ENCODE assay signal across 12 cellular contexts in the genomic region with DNA sequence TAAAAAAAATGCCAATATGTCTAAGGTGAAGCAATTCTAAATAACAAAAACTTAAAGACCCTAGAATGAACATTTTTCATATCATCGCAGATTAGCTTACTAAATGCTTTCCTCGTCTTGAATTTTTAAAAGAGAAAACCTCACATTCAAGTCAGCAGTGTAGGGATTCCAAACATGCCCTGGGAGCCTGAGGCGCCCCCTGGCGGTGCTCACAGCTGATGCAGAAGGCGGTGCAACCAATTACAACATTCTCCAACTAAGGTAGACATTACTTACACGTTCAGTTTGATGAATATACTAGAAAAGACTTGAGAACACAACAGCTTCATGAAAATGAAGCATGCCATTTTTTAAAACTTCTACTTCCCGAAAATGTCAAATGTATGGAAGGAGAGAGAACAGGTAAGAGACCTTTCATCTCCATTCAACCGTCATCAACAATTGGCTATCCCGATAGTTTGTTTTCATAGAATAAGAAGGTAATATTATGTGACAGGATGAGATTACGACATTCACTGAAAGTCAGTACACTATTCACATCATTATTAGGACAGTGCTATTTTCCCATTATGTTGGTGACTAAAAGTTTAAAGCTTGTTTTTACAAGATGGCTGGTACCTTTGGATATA.
DNase-seq lines count a peak whose midpoint lies in the region; ATAC-seq, FAIRE-seq and TF ChIP-seq lines count a peak whose summit lies in the region.
"Had no signal": no experiment of that assay in that cellular context is flagged by ENCODE, and none has a peak within 500 bp of the region (broad histone marks: within the 10 kb centered on the region; RNA-seq: fewer than 3 reads in every experiment).

No MANE protein-coding gene starts in this region.

- H3K4me1 Mint-ChIP-seq in activated naive CD8-positive, alpha-beta T cell treated with anti-CD3 and anti-CD28 coated beads, Interleukin-2, amount 50 U/mL, for 24 hours: no peaks in the 10 kb centered on the region
- H3K4me1 Mint-ChIP-seq in activated naive CD8-positive, alpha-beta T cell treated with anti-CD3 and anti-CD28 coated beads for 36 hours: no peaks in the 10 kb centered on the region
- H3K4me1 Mint-ChIP-seq: activated naive CD8-positive, alpha-beta T cell treated with anti-CD3 and anti-CD28 coated beads, Interleukin-2, amount 10 ng/mL, durations not matched to agents 7 days and 5 days had no signal

- H3K9me3 Mint-ChIP-seq in activated naive CD8-positive, alpha-beta T cell treated with anti-CD3 and anti-CD28 coated beads, Interleukin-2, amount 50 U/mL, for 24 hours: peaks cover 4% of the 10 kb centered on the region
- no peaks in the 10 kb centered on the region for H3K9me3 Mint-ChIP-seq in activated naive CD8-positive, alpha-beta T cell treated with anti-CD3 and anti-CD28 coated beads for 36 hours

- ATAC-seq in activated naive CD8-positive, alpha-beta T cell treated with anti-CD3 and anti-CD28 coated beads, Interleukin-2, amount 50 U/mL, for 24 hours: no peak
- ATAC-seq in GM18517 (IDR thresholded peaks at IDR 0.05; ENCODE audit: unreplicated experiment) (no peak), GM21723 (IDR thresholded peaks at IDR 0.05; ENCODE audit: unreplicated experiment) (no peak)

- no peaks in the 10 kb centered on the region for H3K27me3 ChIP-seq in brain microvascular endothelial cell (replicated peaks)

- H3K27ac Mint-ChIP-seq in activated naive CD8-positive, alpha-beta T cell treated with anti-CD3 and anti-CD28 coated beads, Interleukin-2, amount 50 U/mL, for 24 hours: no peak overlapping the region
- no peak overlapping the region for H3K27ac Mint-ChIP-seq in activated naive CD8-positive, alpha-beta T cell treated with anti-CD3 and anti-CD28 coated beads for 36 hours
- H3K27ac Mint-ChIP-seq: activated naive CD8-positive, alpha-beta T cell treated with anti-CD3 and anti-CD28 coated beads, Interleukin-2, amount 10 ng/mL, durations not matched to agents 7 days and 5 days had no signal

- no peaks in the 10 kb centered on the region for H3K36me3 Mint-ChIP-seq in activated naive CD8-positive, alpha-beta T cell treated with anti-CD3 and anti-CD28 coated beads, Interleukin-2, amount 50 U/mL, for 24 hours (ENCODE audit: low read depth)
- H3K36me3 Mint-ChIP-seq in activated naive CD8-positive, alpha-beta T cell treated with anti-CD3 and anti-CD28 coated beads for 36 hours: no peaks in the 10 kb centered on the region
- H3K36me3 Mint-ChIP-seq: activated naive CD8-positive, alpha-beta T cell treated with anti-CD3 and anti-CD28 coated beads, Interleukin-2, amount 10 ng/mL, durations not matched to agents 7 days and 5 days had no signal

- no peak overlapping the region for H3K27ac ChIP-seq in brain microvascular endothelial cell

- no peak overlapping the region for H3K4me3 ChIP-seq in Jurkat, Clone E6-1 (ENCODE audit: low read length)
- H3K4me3 ChIP-seq in brain microvascular endothelial cell (ENCODE audit: low read depth, low read length): no peak overlapping the region

- H3K27me3 Mint-ChIP-seq in activated naive CD8-positive, alpha-beta T cell treated with anti-CD3 and anti-CD28 coated beads, Interleukin-2, amount 50 U/mL, for 24 hours: peaks cover 1% of the 10 kb centered on the region
- H3K27me3 Mint-ChIP-seq in activated naive CD8-positive, alpha-beta T cell treated with anti-CD3 and anti-CD28 coated beads for 36 hours: no peaks in the 10 kb centered on the region
- H3K27me3 Mint-ChIP-seq: activated naive CD8-positive, alpha-beta T cell treated with anti-CD3 and anti-CD28 coated beads, Interleukin-2, amount 10 ng/mL, durations not matched to agents 7 days and 5 days had no signal

- no peak overlapping the region for H3K4me3 Mint-ChIP-seq in activated naive CD8-positive, alpha-beta T cell treated with anti-CD3 and anti-CD28 coated beads, Interleukin-2, amount 50 U/mL, for 24 hours
- no peak overlapping the region for H3K4me3 Mint-ChIP-seq in activated naive CD8-positive, alpha-beta T cell treated with anti-CD3 and anti-CD28 coated beads for 36 hours
- H3K4me3 Mint-ChIP-seq: activated naive CD8-positive, alpha-beta T cell treated with anti-CD3 and anti-CD28 coated beads, Interleukin-2, amount 10 ng/mL, durations not matched to agents 7 days and 5 days had no signal

- TF ChIP-seq CTCF in brain microvascular endothelial cell (IDR thresholded peaks at IDR 0.05; ENCODE audit: low read depth, low read length, missing control alignments): peak; percentile 58

- no peak for FAIRE-seq in GM12892 (lab: Jason Lieb, UNC)

- H3K36me3 ChIP-seq in brain microvascular endothelial cell (replicated peaks): no peaks in the 10 kb centered on the region

- in situ Hi-C loops in brain microvascular endothelial cell (cut with HindIII; ENCODE audit: low pct_ligation_motif_present, low sequenced_read_pairs): no loop called here

- peak; percentile 4 for DNase-seq in activated naive CD8-positive, alpha-beta T cell treated with anti-CD3 and anti-CD28 coated beads, Interleukin-2, amount 50 U/mL, for 24 hours
- no peak for DNase-seq in activated naive CD8-positive, alpha-beta T cell treated with anti-CD3 and anti-CD28 coated beads for 36 hours
- peak; percentile 15 for DNase-seq in Jurkat, Clone E6-1 (ENCODE audit: low read depth, low spot score)
- no peak for DNase-seq in brain microvascular endothelial cell
- DNase-seq in stimulated activated CD8-positive, alpha-beta memory T cell treated with anti-CD3 and anti-CD28 coated beads, Interleukin-4, amount 100 ng/mL, for 48 hours: peak; percentile 26
- no peak for DNase-seq in GM12892 (ENCODE audit: insufficient read length)
- DNase-seq: activated naive CD8-positive, alpha-beta T cell treated with anti-CD3 and anti-CD28 coated beads, Interleukin-2, amount 10 ng/mL, durations not matched to agents 7 days and 5 days; effector CD8-positive, alpha-beta T cell; NCI-H1092 treated with DMSO at 0.1 percent for 48 hours; SHP77 had no signal

- no peak for TF ChIP-seq POLR2A in GM12892 (IDR thresholded peaks at IDR 0.05; ENCODE audit: low read depth, low read length)

Comparison
In these comparisons a context has a peak if more than half of its experiments do, and no peak if none do; other contexts are left out.
1. DNase-seq: peak in activated naive CD8-positive, alpha-beta T cell treated with anti-CD3 and anti-CD28 coated beads, Interleukin-2, amount 50 U/mL, for 24 hours (single experiment), Jurkat, Clone E6-1 (single experiment) and stimulated activated CD8-positive, alpha-beta memory T cell treated with anti-CD3 and anti-CD28 coated beads, Interleukin-4, amount 100 ng/mL, for 48 hours (single experiment); none in activated naive CD8-positive, alpha-beta T cell treated with anti-CD3 and anti-CD28 coated beads for 36 hours (single experiment), brain microvascular endothelial cell (single experiment) and GM12892 (single experiment).